In genomic region chr6:139027620-139028182, GRCh38 we compare ENCODE assay signal across 8 cellular contexts. TPM values are rescaled to one million over a fixed set of nuclear protein-coding genes. Genes with fewer than 3 reads are reported as not detected.
A peak's percentile ranks its signal among the peaks of the same experiment; 100 is the strongest.
DNase-seq lines count a peak whose midpoint lies in the region; ATAC-seq, FAIRE-seq and TF ChIP-seq lines count a peak whose summit lies in the region.

No MANE protein-coding gene starts in this region.

- H3K4me1 Mint-ChIP-seq in IgD-negative memory B cell: peaks cover 7 to 17% (median 12%) of the 10 kb centered on the region in 3 donors

- no peaks in the 10 kb centered on the region for H3K9me3 Mint-ChIP-seq in IgD-negative memory B cell

- peak overlapping the region; percentile 84 for H3K4me3 ChIP-seq in astrocyte of the cerebellum (ENCODE audit: low read depth, low read length)

- no peak for TF ChIP-seq CTCF in astrocyte of the cerebellum (IDR thresholded peaks at IDR 0.05; ENCODE audit: low read depth, low read length, missing control alignments)

- no peak for ATAC-seq in GM18505 (IDR thresholded peaks at IDR 0.05; ENCODE audit: unreplicated experiment)

- H3K36me3 Mint-ChIP-seq in IgD-negative memory B cell: no peaks in the 10 kb centered on the region

- TF ChIP-seq POLR2A in GM12891 (IDR thresholded peaks at IDR 0.05; ENCODE audit: low read depth, low read length): no peak; the same call in 1 of the 2 replicates
- no peak for TF ChIP-seq POLR2A in GM18505 (IDR thresholded peaks at IDR 0.05; ENCODE audit: borderline replicate concordance, extremely low read depth, insufficient read depth, insufficient read length)

- H3K27me3 Mint-ChIP-seq in IgD-negative memory B cell: no peaks in the 10 kb centered on the region

- in situ Hi-C loops in astrocyte of the cerebellum (cut with HindIII; ENCODE audit: low sequenced_read_pairs): no loop called here

- H3K27ac Mint-ChIP-seq in IgD-negative memory B cell: peak overlapping the region in 2 of 3 donors; percentile 82 to 85

- H3K4me3 Mint-ChIP-seq in IgD-negative memory B cell: peak overlapping the region in 2 of 4 donors; percentile 96 to 97

- FAIRE-seq in GM12891 (lab: Jason Lieb, UNC): peak; percentile 94

- DNase-seq in GM12891 (ENCODE audit: insufficient read length, low spot score) (no peak), SHP77 (lab: John Stamatoyannopoulos, UW) (peak; percentile 86 to 92), astrocyte of the cerebellum (ENCODE audit: low read depth) (no peak), kidney glomerular epithelial cell (lab: John Stamatoyannopoulos, UW) (peak; percentile 35), cerebellar nuclear complex (lab: John Stamatoyannopoulos, UW) (no peak)
- peak; percentile 25 to 39 for DNase-seq in stimulated activated CD4-positive, alpha-beta T cell treated with anti-CD3 and anti-CD28 coated beads, Interleukin-4, amount 100 ng/mL, for 4 hours

TF ChIP-seq in GM12891, 5 proteins besides CTCF, POLR2A, EP300 and RAD21:
- TF ChIP-seq PAX5 (IDR thresholded peaks at IDR 0.05; ENCODE audit: insufficient read depth, low read length, severe bottlenecking) (no peak), SPI1 (IDR thresholded peaks at IDR 0.05; ENCODE audit: low read depth, low read length) (no peak), POU2F2 (IDR thresholded peaks at IDR 0.05; ENCODE audit: low read depth, low read length) (peak; percentile 61; the same call in 1 of the 2 replicates), TAF1 (IDR thresholded peaks at IDR 0.05; ENCODE audit: low read depth, low read length) (0 out of 2 replicates have a peak, but pooled peaks have one; percentile 11), POLR2AphosphoS5 (IDR thresholded peaks at IDR 0.05; ENCODE audit: low read depth, low read length) (0 out of 2 replicates have a peak, but pooled peaks have one; percentile 59)

RNA-seq across cellular contexts. Expression of gene ABRACL, which starts 0.8 kb away (rescaled TPM):
- polyA plus RNA-seq in GM12891 (2012; ENCODE audit: low read depth, missing spikeins): 127 TPM
- 62.0 TPM for polyA plus RNA-seq in IgD-negative memory B cell

RNA-seq across cellular contexts. Expression of gene REPS1, which starts 39.6 kb away (rescaled TPM):
- 28.3 TPM for polyA plus RNA-seq in GM12891 (2012; ENCODE audit: low read depth, missing spikeins)
- polyA plus RNA-seq in IgD-negative memory B cell: 22.0 TPM

Comparison
In these comparisons a context has a peak if more than half of its experiments do, and no peak if none do; other contexts are left out.
1. DNase-seq: peak in SHP77 (2 of 2), kidney glomerular epithelial cell (single experiment) and stimulated activated CD4-positive, alpha-beta T cell treated with anti-CD3 and anti-CD28 coated beads, Interleukin-4, amount 100 ng/mL, for 4 hours (2 of 2); none in GM12891 (single experiment), astrocyte of the cerebellum (single experiment) and cerebellar nuclear complex (0 of 2).